In genomic region chr4:185204238-185204910, GRCh38 we compare ENCODE assay signal across 8 cellular contexts. TPM values are rescaled to one million over a fixed set of nuclear protein-coding genes. Genes with fewer than 3 reads are reported as not detected.
DNase-seq lines count a peak whose midpoint lies in the region; ATAC-seq lines count a peak whose summit lies in the region.

No MANE protein-coding gene starts in this region.

- DNase-seq in Caki2 (ENCODE audit: low read depth) (peak; percentile 33), immature natural killer cell (no peak), sciatic nerve (ENCODE audit: low spot score) (no peak), NCI-H1436 (lab: John Stamatoyannopoulos, UW) (no peak), GM19240 (ENCODE audit: insufficient read length, low spot score) (no peak)
- DNase-seq in activated T-helper 1 cell treated with anti-CD3 and anti-CD28 coated beads, Interleukin-12 subunit alpha, Interleukin-12 subunit beta, Interleukin-2, Interleukin-4 antibody, amounts not matched to agents 30 ng/mL and 10 ng/mL and 1 ng/mL, durations not matched to agents 14 hours and 24 hours and 36 hours (ENCODE audit: low spot score): no peak

- no peaks in the 10 kb centered on the region for H3K9me3 Mint-ChIP-seq in activated T-helper 1 cell treated with anti-CD3 and anti-CD28 coated beads, Interleukin-12 subunit alpha, Interleukin-12 subunit beta, Interleukin-2, Interleukin-4 antibody, amounts not matched to agents 30 ng/mL and 10 ng/mL and 1 ng/mL, durations not matched to agents 14 hours and 24 hours and 36 hours
- no peaks in the 10 kb centered on the region for H3K9me3 Mint-ChIP-seq in immature natural killer cell

- peak overlapping the region; percentile 5 to 73 (median 67) for H3K9ac ChIP-seq in subcutaneous abdominal adipose tissue (ENCODE audit: low read length in 5 of 5)

- H3K36me3 Mint-ChIP-seq in activated T-helper 1 cell treated with anti-CD3 and anti-CD28 coated beads, Interleukin-12 subunit alpha, Interleukin-12 subunit beta, Interleukin-2, Interleukin-4 antibody, amounts not matched to agents 30 ng/mL and 10 ng/mL and 1 ng/mL, durations not matched to agents 14 hours and 24 hours and 36 hours (ENCODE audit: low read depth): peaks cover 5% of the 10 kb centered on the region
- peaks cover 0 to 3% (median 0%) of the 10 kb centered on the region in 3 donors for H3K36me3 Mint-ChIP-seq in immature natural killer cell

- H3K4me3 ChIP-seq in subcutaneous abdominal adipose tissue (ENCODE audit: low read depth in 1 of 5, low read length in 5 of 5): peak overlapping the region; percentile 64 to 77 (median 71)

- H3K27ac Mint-ChIP-seq in activated T-helper 1 cell treated with anti-CD3 and anti-CD28 coated beads, Interleukin-12 subunit alpha, Interleukin-12 subunit beta, Interleukin-2, Interleukin-4 antibody, amounts not matched to agents 30 ng/mL and 10 ng/mL and 1 ng/mL, durations not matched to agents 14 hours and 24 hours and 36 hours: peak overlapping the region; percentile 76
- H3K27ac Mint-ChIP-seq in immature natural killer cell: peak overlapping the region; percentile 86 to 96 (median 95)

- H3K4me1 Mint-ChIP-seq in activated T-helper 1 cell treated with anti-CD3 and anti-CD28 coated beads, Interleukin-12 subunit alpha, Interleukin-12 subunit beta, Interleukin-2, Interleukin-4 antibody, amounts not matched to agents 30 ng/mL and 10 ng/mL and 1 ng/mL, durations not matched to agents 14 hours and 24 hours and 36 hours (ENCODE audit: low read depth): peaks cover 42% of the 10 kb centered on the region
- H3K4me1 Mint-ChIP-seq in immature natural killer cell: peaks cover 43 to 59% of the 10 kb centered on the region in 2 donors

- peaks cover 1% of the 10 kb centered on the region for H3K27me3 Mint-ChIP-seq in activated T-helper 1 cell treated with anti-CD3 and anti-CD28 coated beads, Interleukin-12 subunit alpha, Interleukin-12 subunit beta, Interleukin-2, Interleukin-4 antibody, amounts not matched to agents 30 ng/mL and 10 ng/mL and 1 ng/mL, durations not matched to agents 14 hours and 24 hours and 36 hours (ENCODE audit: insufficient read depth)
- peaks cover 2 to 19% (median 5%) of the 10 kb centered on the region in 3 donors for H3K27me3 Mint-ChIP-seq in immature natural killer cell (ENCODE audit: low read depth in 3 of 3)

- peaks cover 0 to 2% (median 0%) of the 10 kb centered on the region in 5 donors for H3K36me3 ChIP-seq in subcutaneous abdominal adipose tissue (ENCODE audit: control insufficient read depth in 5 of 5, insufficient read depth in 5 of 5, low read length in 5 of 5)

- intact Hi-C loops in activated T-helper 1 cell treated with anti-CD3 and anti-CD28 coated beads, Interleukin-12 subunit alpha, Interleukin-12 subunit beta, Interleukin-2, Interleukin-4 antibody, amounts not matched to agents 30 ng/mL and 10 ng/mL and 1 ng/mL, durations not matched to agents 14 hours and 24 hours and 36 hours (cut with micrococcal nuclease): loop anchor here (1.0 to 10.0 kb wide), 11 partner anchors 39 to 988 kb away; partner anchors contain the start of genes ANKRD37, CASP3, CCDC110 and CYP4V2
- intact Hi-C loops in sciatic nerve (cut with DNase I): no loop called here

- H3K4me3 Mint-ChIP-seq in activated T-helper 1 cell treated with anti-CD3 and anti-CD28 coated beads, Interleukin-12 subunit alpha, Interleukin-12 subunit beta, Interleukin-2, Interleukin-4 antibody, amounts not matched to agents 30 ng/mL and 10 ng/mL and 1 ng/mL, durations not matched to agents 14 hours and 24 hours and 36 hours: peak overlapping the region; percentile 82
- H3K4me3 Mint-ChIP-seq in immature natural killer cell: peak overlapping the region; percentile 82 to 93 (median 91)

- H3K4me1 ChIP-seq in subcutaneous abdominal adipose tissue (ENCODE audit: control insufficient read depth in 5 of 5, insufficient read depth in 5 of 5, low read length in 5 of 5): peaks cover 7 to 34% (median 29%) of the 10 kb centered on the region in 5 donors

- H3K27ac ChIP-seq in subcutaneous abdominal adipose tissue (ENCODE audit: low read depth, low read length): peak overlapping the region; percentile 81

- in situ Hi-C loops in Caki2 (cut with HindIII; ENCODE audit: low pct_unique_long_range_greater_than_20kb, low sequenced_read_pairs): no loop called here

- peak; percentile 0 for ATAC-seq in HG03135 (IDR thresholded peaks at IDR 0.05; ENCODE audit: unreplicated experiment)
- no peak for ATAC-seq in sciatic nerve

- H3K9me3 ChIP-seq in subcutaneous abdominal adipose tissue (ENCODE audit: control insufficient read depth in 5 of 5, low read length in 5 of 5): no peaks in the 10 kb centered on the region

- peaks cover 0 to 3% (median 0%) of the 10 kb centered on the region in 5 donors for H3K27me3 ChIP-seq in subcutaneous abdominal adipose tissue (ENCODE audit: control insufficient read depth in 5 of 5, insufficient read depth in 4 of 5, low read length in 5 of 5)

RNA-seq across cellular contexts. Expression of gene CFAP97, which starts 0.6 kb away (rescaled TPM):
- total RNA-seq in Caki2 (2014; rRNA removed; shearing (Covaris generic); ENCODE audit: low replicate concordance): 10.7 and 14.1 TPM in 2 replicates
- total RNA-seq in activated T-helper 1 cell treated with anti-CD3 and anti-CD28 coated beads, Interleukin-12 subunit alpha, Interleukin-12 subunit beta, Interleukin-2, Interleukin-4 antibody, amounts not matched to agents 30 ng/mL and 10 ng/mL and 1 ng/mL, durations not matched to agents 14 hours and 24 hours and 36 hours: 52.4 and 54.6 TPM in 2 replicates
- polyA plus RNA-seq in immature natural killer cell: 10 to 100 TPM; 65.3 to 95.5 (median 78.9) TPM
- total RNA-seq in sciatic nerve: 44.8 TPM

RNA-seq across cellular contexts. Expression of gene SNX25, which starts 5.0 kb away (rescaled TPM):
- total RNA-seq in Caki2 (2014; rRNA removed; shearing (Covaris generic); ENCODE audit: low replicate concordance): 20.7 and 26.2 TPM in 2 replicates
- total RNA-seq in activated T-helper 1 cell treated with anti-CD3 and anti-CD28 coated beads, Interleukin-12 subunit alpha, Interleukin-12 subunit beta, Interleukin-2, Interleukin-4 antibody, amounts not matched to agents 30 ng/mL and 10 ng/mL and 1 ng/mL, durations not matched to agents 14 hours and 24 hours and 36 hours: 22.9 and 25.3 TPM in 2 replicates
- polyA plus RNA-seq in immature natural killer cell: 1 to 10 TPM; 1.9 to 5.2 (median 3.3) TPM
- total RNA-seq in sciatic nerve: 33.6 TPM
